In the genomic region with DNA sequence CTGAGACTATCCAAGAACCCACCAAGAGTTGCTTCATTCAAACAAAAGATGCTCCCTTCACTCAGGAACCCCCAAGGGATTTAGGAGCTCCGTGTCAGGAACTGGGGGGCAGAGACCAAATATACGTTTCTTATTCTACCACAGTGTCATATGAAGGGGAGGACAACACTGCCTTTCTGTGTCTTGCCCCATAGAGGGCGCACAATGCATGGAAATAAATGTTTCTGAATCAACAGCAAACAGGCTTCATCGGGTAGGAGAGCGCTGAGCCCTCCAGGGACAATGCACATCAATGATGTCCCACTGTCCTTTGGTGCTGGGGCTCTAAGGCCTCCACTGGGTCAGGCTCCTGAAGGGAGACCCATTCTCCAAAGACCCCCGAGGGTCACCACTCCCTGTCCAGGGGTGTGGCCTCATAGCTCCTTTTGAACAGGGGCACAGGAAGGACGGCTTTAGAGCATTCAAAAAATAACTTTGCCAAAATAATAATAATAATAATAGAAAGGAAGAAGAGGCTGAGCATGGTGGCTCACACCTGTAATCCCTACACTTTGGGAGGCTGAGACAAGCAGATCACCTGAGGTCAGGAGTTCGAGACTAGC, we compare ENCODE assay signal across 10 cellular contexts. TPM values are rescaled to one million over a fixed set of nuclear protein-coding genes. Genes with fewer than 3 reads are reported as not detected.
A peak's percentile ranks its signal among the peaks of the same experiment; 100 is the strongest.
DNase-seq lines count a peak whose midpoint lies in the region; ATAC-seq, FAIRE-seq and TF ChIP-seq lines count a peak whose summit lies in the region.
"Had no signal": no experiment of that assay in that cellular context is flagged by ENCODE, and none has a peak within 500 bp of the region (broad histone marks: within the 10 kb centered on the region; RNA-seq: fewer than 3 reads in every experiment).

No MANE protein-coding gene starts in this region.

- no peak overlapping the region for H3K4me3 Mint-ChIP-seq in stimulated activated memory B cell treated with anti-CD40 and anti-IgM and Interleukin-4, amounts not matched to agents 10 μg/mL and 1 μg/mL and 100 μg/mL, for 72 hours
- H3K4me3 Mint-ChIP-seq: dendritic cell treated with granulocyte-macrophage colony-stimulating factor and Interleukin-4, amounts not matched to agents 40 ng/mL and 50 ng/mL, for 4 days had no signal

- ATAC-seq in GM19395 (IDR thresholded peaks at IDR 0.05; ENCODE audit: unreplicated experiment) (peak; percentile 81), HG03175 (IDR thresholded peaks at IDR 0.05; ENCODE audit: unreplicated experiment) (peak; percentile 82), K562 (peak; percentile 94)
- peak; percentile 66 for ATAC-seq in stimulated activated memory B cell treated with anti-CD40 and anti-IgM and Interleukin-4, amounts not matched to agents 10 μg/mL and 1 μg/mL and 100 μg/mL, for 72 hours

- H4K20me1 ChIP-seq in K562 (replicated peaks; ENCODE audit: control insufficient read depth, insufficient read depth, low read length), result no peaks in the 10 kb centered on the region
- H4K20me1 ChIP-seq: BLaER1 had no signal

- H3K36me3 ChIP-seq in K562 (ENCODE audit: control insufficient read depth, insufficient read depth, low read length), result no peaks in the 10 kb centered on the region
- H3K36me3 ChIP-seq: BLaER1 had no signal

- H3K4me2 ChIP-seq in K562 (ENCODE audit: insufficient read depth, low read length), result no peak overlapping the region
- H3K4me2 ChIP-seq: BLaER1 had no signal

- 10% methylated on average over 8 of the region's 8 CpGs for WGBS in K562 (ENCODE audit: insufficient coverage, low coverage, missing lambda C conversion rate)

- peaks cover 4% of the 10 kb centered on the region for H3K4me1 Mint-ChIP-seq in stimulated activated memory B cell treated with anti-CD40 and anti-IgM and Interleukin-4, amounts not matched to agents 10 μg/mL and 1 μg/mL and 100 μg/mL, for 72 hours

- H3K9ac ChIP-seq in K562 (ENCODE audit: insufficient read depth in 1 of 2, low read depth in 2 of 2, low read length in 2 of 2), result no peak overlapping the region
- H3K9ac ChIP-seq: BLaER1 had no signal

- no TSS peak for BruUV-seq in K562 (replicated peaks; lab: Mats Ljungman, UMichigan)

- peaks cover 16% of the 10 kb centered on the region for H3K27me3 Mint-ChIP-seq in stimulated activated memory B cell treated with anti-CD40 and anti-IgM and Interleukin-4, amounts not matched to agents 10 μg/mL and 1 μg/mL and 100 μg/mL, for 72 hours
- H3K27me3 Mint-ChIP-seq: dendritic cell treated with granulocyte-macrophage colony-stimulating factor and Interleukin-4, amounts not matched to agents 40 ng/mL and 50 ng/mL, for 4 days had no signal

- no peaks in the 10 kb centered on the region for H3K27me3 ChIP-seq in K562 (ENCODE audit: control insufficient read depth in 2 of 2, insufficient read depth in 2 of 2, low read length in 2 of 2)
- H3K27me3 ChIP-seq: BLaER1 had no signal

- no peak overlapping the region for H3K27ac ChIP-seq in K562 (ENCODE audit: extremely low read depth, low read depth, low read length)
- H3K27ac ChIP-seq: BLaER1 had no signal

- no peaks in the 10 kb centered on the region for H3K36me3 Mint-ChIP-seq in stimulated activated memory B cell treated with anti-CD40 and anti-IgM and Interleukin-4, amounts not matched to agents 10 μg/mL and 1 μg/mL and 100 μg/mL, for 72 hours

- peak; percentile 94 for FAIRE-seq in K562 (lab: Jason Lieb, UNC)

- no peak for TF ChIP-seq EP300 in K562 (IDR thresholded peaks at IDR 0.05; ENCODE audit: low read length)

- H2AFZ ChIP-seq in K562 (ENCODE audit: low read depth, low read length), result peak overlapping the region; percentile 5; the same call in 1 of the 2 replicates

- POLR2A ChIA-PET in K562 (lab: Yijun Ruan, JAX), result interaction anchor here (0.7 to 1.1 kb wide), 3 partner anchors 11 to 682 kb away, joined by 3 to 4 read pairs (median 3); no protein-coding TSS in a partner anchor

- H3K79me2 ChIP-seq in K562 (ENCODE audit: control insufficient read depth, insufficient read depth, low read length), result no peaks in the 10 kb centered on the region

- H3K9me1 ChIP-seq in K562 (ENCODE audit: control insufficient read depth, insufficient read depth, low read length), result no peaks in the 10 kb centered on the region

- peak; percentile 58 to 82 for TF ChIP-seq RAD21 in K562 (CRISPR knock-in tag; conservative IDR thresholded peaks at IDR 0.05 in 1 of 2, IDR thresholded peaks at IDR 0.05 in 1 of 2)

- H3K4me1 ChIP-seq in K562 (replicated peaks in 1 of 2; ENCODE audit: control insufficient read depth in 2 of 2, insufficient read depth in 2 of 2, low read length in 2 of 2), result no peaks in the 10 kb centered on the region

- in situ Hi-C loops in K562 (cut with MboI), result loop anchor here (5.0 kb wide), 1 partner anchor 639 kb away; no protein-coding TSS in a partner anchor

- no peak for TF ChIP-seq POLR2A in K562 (conservative IDR thresholded peaks at IDR 0.05)

- TF ChIP-seq CTCF in K562 (IDR thresholded peaks at IDR 0.05 in 2 of 3, conservative IDR thresholded peaks at IDR 0.05 in 1 of 3; ENCODE audit: insufficient read depth in 2 of 3, low read depth in 1 of 3, low read length in 3 of 3), result peak; percentile 74 to 91 (median 86)

- intact Hi-C loops in K562 (cut with micrococcal nuclease), result loop anchor here (1.0 to 10.0 kb wide), 4 partner anchors 259 to 640 kb away; no protein-coding TSS in a partner anchor

- H3K9me3 ChIP-seq in K562 (replicated peaks; ENCODE audit: control insufficient read depth, insufficient read depth, low read depth, low read length), result no peaks in the 10 kb centered on the region
- H3K9me3 ChIP-seq: BLaER1 had no signal

- DNase-seq in NCI-H1694 (lab: John Stamatoyannopoulos, UW) (peak; percentile 22), NCI-H1694 treated with DMSO at 0.1 percent for 48 hours (lab: John Stamatoyannopoulos, UW) (no peak), NCI-H748 (lab: John Stamatoyannopoulos, UW; ENCODE audit: unreplicated experiment) (peak; percentile 51), K562 (ENCODE audit: extremely low read depth in 1 of 4, low spot score in 3 of 4) (peak; percentile 43 to 79 (median 50)), islet precursor cell (peak; percentile 70)

- CTCF ChIA-PET in K562 (lab: Yijun Ruan, JAX; ENCODE audit: low intra/inter-chr PET ratio), result interaction anchor here (0.9 to 2.4 kb wide), 3 partner anchors 259 to 640 kb away, joined by 3 to 16 read pairs (median 6); no protein-coding TSS in a partner anchor

- H3K4me3 ChIP-seq in K562, result no peak overlapping the region
- H3K4me3 ChIP-seq: BLaER1 had no signal

- no peak overlapping the region for H3K27ac Mint-ChIP-seq in stimulated activated memory B cell treated with anti-CD40 and anti-IgM and Interleukin-4, amounts not matched to agents 10 μg/mL and 1 μg/mL and 100 μg/mL, for 72 hours
- H3K27ac Mint-ChIP-seq: dendritic cell treated with granulocyte-macrophage colony-stimulating factor and Interleukin-4, amounts not matched to agents 40 ng/mL and 50 ng/mL, for 4 days had no signal

- no peaks in the 10 kb centered on the region for H3K9me3 Mint-ChIP-seq in stimulated activated memory B cell treated with anti-CD40 and anti-IgM and Interleukin-4, amounts not matched to agents 10 μg/mL and 1 μg/mL and 100 μg/mL, for 72 hours
- H3K9me3 Mint-ChIP-seq: dendritic cell treated with granulocyte-macrophage colony-stimulating factor and Interleukin-4, amounts not matched to agents 40 ng/mL and 50 ng/mL, for 4 days had no signal

TF ChIP-seq in K562, 482 proteins besides CTCF, POLR2A, EP300 and RAD21 (continues in another document):
- TF ChIP-seq STAG1 (CRISPR knock-in tag; IDR thresholded peaks at IDR 0.05; ENCODE audit: borderline replicate concordance), result peak; percentile 69; the same call in 1 of the 2 replicates
- TF ChIP-seq JUND (IDR thresholded peaks at IDR 0.05; ENCODE audit: borderline replicate concordance, low read depth, low read length), result peak; percentile 2; the same call in 1 of the 2 replicates
- no peak; the same call in 2 of the 3 replicates for TF ChIP-seq JUND (tag; IDR thresholded peaks at IDR 0.05; ENCODE audit: borderline replicate concordance, low read depth, low read length)
- peak; percentile 70 for TF ChIP-seq SMC3 (conservative IDR thresholded peaks at IDR 0.05; ENCODE audit: insufficient read depth, low read depth, low read length)

RNA-seq across cellular contexts. Expression of a gene that starts 31.1 kb away (rescaled TPM):
- not detected in 2 replicates for total RNA-seq in K562 (2011; cell fraction: chromatin; rRNA removed; ENCODE audit: low replicate concordance)
- total RNA-seq in K562 (2011; cell fraction: nucleolus; rRNA removed), result not detected in 2 replicates
- total RNA-seq in K562 (2011; cell fraction: nucleoplasm; rRNA removed), result not detected in 2 replicates
- not detected in 2 replicates for total RNA-seq in K562 (2014; rRNA removed)
- total RNA-seq in K562 (2014; rRNA removed; fragmentation: Illumina TruSeq; extraction: Trizol), result not detected in 2 replicates
- not detected in 2 replicates for total RNA-seq in K562 (2015; rRNA removed; fragmentation: Illumina TruSeq; extraction: Trizol)
- 0.64 and 0.69 TPM in 2 replicates for total RNA-seq in K562 (2021)
- polyA plus RNA-seq in K562 (2011; rRNA removed), result not detected in 2 replicates
- not detected in 2 replicates for polyA plus RNA-seq in K562 (2011; cell fraction: cytosol; rRNA removed)
- not detected in 2 replicates for polyA plus RNA-seq in K562 (2011; cell fraction: nucleus; rRNA removed)
- polyA plus RNA-seq in K562 (2012), result not detected in 2 replicates
- not detected in 2 replicates for polyA plus RNA-seq in K562 (2014; fragmentation: Illumina TruSeq; extraction: Trizol)
- polyA plus RNA-seq in K562 (2014; fragmentation: Nextera tagmentation; extraction: Ambion mirVana), result not detected
- polyA plus RNA-seq in K562 (2014; rRNA removed), result not detected in 2 replicates
- polyA minus RNA-seq in K562 (2011; rRNA and poly(A)+ RNA removed), result not detected in 2 replicates
- not detected in 2 replicates for polyA minus RNA-seq in K562 (2011; cell fraction: cytosol; rRNA and poly(A)+ RNA removed)
- polyA minus RNA-seq in K562 (2011; cell fraction: nucleus; rRNA and poly(A)+ RNA removed), result not detected in 2 replicates
